Comparison of ENCODE assay signal across 23 cellular contexts in the genomic region with DNA sequence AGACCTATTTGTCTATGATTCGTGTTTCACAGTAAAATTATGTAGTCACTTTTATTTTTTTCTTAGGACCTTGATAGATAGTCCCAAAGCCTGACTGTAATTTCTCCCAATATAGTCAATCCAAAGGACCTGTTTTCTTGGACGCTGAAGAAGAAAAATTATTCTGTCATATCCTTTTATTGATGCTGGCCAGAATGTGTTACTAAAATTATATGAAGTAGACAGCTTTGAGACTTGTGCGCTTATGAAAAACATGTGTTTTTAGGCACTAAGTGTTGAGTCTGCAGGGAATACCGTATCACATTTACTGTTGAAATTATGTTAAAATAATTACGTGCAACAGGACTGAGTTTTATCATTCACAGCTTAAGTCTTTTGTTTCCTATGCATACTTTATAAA. TPM values are rescaled to one million over a fixed set of nuclear protein-coding genes. Genes with fewer than 3 reads are reported as not detected.
DNase-seq lines count a peak whose midpoint lies in the region; ATAC-seq, FAIRE-seq and TF ChIP-seq lines count a peak whose summit lies in the region.
"Had no signal": no experiment of that assay in that cellular context is flagged by ENCODE, and none has a peak within 500 bp of the region (broad histone marks: within the 10 kb centered on the region; RNA-seq: fewer than 3 reads in every experiment).

No MANE protein-coding gene starts in this region.

- DNase-seq in MM.1S = no peak
- no peak for DNase-seq in astrocyte (ENCODE audit: low read depth)
- DNase-seq in right atrium auricular region (ENCODE audit: low spot score) = no peak
- no peak for DNase-seq in thoracic aorta (ENCODE audit: low spot score)
- DNase-seq in H54 (ENCODE audit: insufficient read length, low spot score) = no peak
- no peak for DNase-seq in HuH-7.5 (ENCODE audit: low spot score)
- no peak for DNase-seq in glomerular visceral epithelial cell (ENCODE audit: extremely low spot score)
- DNase-seq: activated T-cell treated with anti-CD3 and anti-CD28 coated beads, Interleukin-2, amount 50 U/mL, for 72 hours; AML-193; Caco-2; cortex of kidney; H7; Karpas-422; mesendoderm; naive thymus-derived CD4-positive, alpha-beta T cell; NCI-H1048; NCI-H2029 treated with DMSO at 0.1 percent for 48 hours; pancreas; stimulated activated CD4-positive, alpha-beta T cell treated with anti-CD3 and anti-CD28 coated beads, Interleukin-2, amount 100 ng/mL, for 24 hours; stimulated activated naive B cell treated with anti-CD40 and anti-IgM and Interleukin-4, amounts not matched to agents 10 μg/mL and 1 μg/mL and 100 μg/mL, for 72 hours had no signal

- no peaks in the 10 kb centered on the region for H3K36me3 Mint-ChIP-seq in astrocyte (ENCODE audit: low read depth, unreplicated experiment)
- H3K36me3 Mint-ChIP-seq: activated naive CD4-positive, alpha-beta T cell treated with anti-CD3 and anti-CD28 coated beads, Interleukin-2, amount 50 U/mL, for 72 hours; naive thymus-derived CD4-positive, alpha-beta T cell; stimulated activated naive B cell treated with anti-CD40 and anti-IgM and Interleukin-4, amounts not matched to agents 10 μg/mL and 1 μg/mL and 100 μg/mL, for 72 hours had no signal

- H3F3A ChIP-seq in MM.1S (ENCODE audit: insufficient read depth, low read length) = peaks cover 22% of the 10 kb centered on the region

- H3K79me2 ChIP-seq in MM.1S (ENCODE audit: low read length) = peaks cover 97% of the 10 kb centered on the region
- H3K79me2 ChIP-seq in astrocyte (ENCODE audit: insufficient read depth, low read length) = peaks cover 90% of the 10 kb centered on the region

- no peaks in the 10 kb centered on the region for H3K9me3 ChIP-seq in MM.1S (replicated peaks; ENCODE audit: insufficient read depth, low read length)
- H3K9me3 ChIP-seq in astrocyte (ENCODE audit: insufficient read depth, low read depth, low read length) = no peaks in the 10 kb centered on the region
- H3K9me3 ChIP-seq in right atrium auricular region = no peaks in the 10 kb centered on the region
- H3K9me3 ChIP-seq in thoracic aorta = no peaks in the 10 kb centered on the region
- H3K9me3 ChIP-seq: Caco-2, pancreas, tibial nerve had no signal

- H3K4me3 ChIP-seq in MM.1S (ENCODE audit: low read length) (no peak overlapping the region), astrocyte (ENCODE audit: insufficient read depth, low read depth, low read length) (no peak overlapping the region), right atrium auricular region (no peak overlapping the region), thoracic aorta (peak overlapping the region; percentile 32)
- H3K4me3 ChIP-seq: pancreas, tibial nerve had no signal

- H3K4me2 ChIP-seq in MM.1S (ENCODE audit: low read depth, low read length) (peak overlapping the region; percentile 7; the same call in 1 of the 2 replicates), astrocyte (ENCODE audit: low read length) (peak overlapping the region; percentile 63)

- H4K20me1 ChIP-seq in MM.1S (ENCODE audit: insufficient read depth, low read length) (peaks cover 23% of the 10 kb centered on the region), astrocyte (ENCODE audit: insufficient read depth, low read length) (peaks cover 33% of the 10 kb centered on the region)

- H3K27ac ChIP-seq in MM.1S (ENCODE audit: low read length) (no peak overlapping the region), astrocyte (ENCODE audit: low read depth, low read length) (peak overlapping the region; percentile 84), right atrium auricular region (peak overlapping the region; percentile 29 to 47), thoracic aorta (peak overlapping the region; percentile 28 to 87)

- TF ChIP-seq CTCF in MM.1S (IDR thresholded peaks at IDR 0.05; ENCODE audit: low read length) (no peak), astrocyte (IDR thresholded peaks at IDR 0.05; ENCODE audit: insufficient read depth, low read depth, low read length) (no peak), right atrium auricular region (IDR thresholded peaks at IDR 0.05) (no peak), thoracic aorta (IDR thresholded peaks at IDR 0.05) (no peak)

- no peaks in the 10 kb centered on the region for H3K9me3 Mint-ChIP-seq in astrocyte (ENCODE audit: unreplicated experiment)
- H3K9me3 Mint-ChIP-seq: activated naive CD4-positive, alpha-beta T cell treated with anti-CD3 and anti-CD28 coated beads, Interleukin-2, amount 50 U/mL, for 72 hours; activated T-cell treated with anti-CD3 and anti-CD28 coated beads, Interleukin-2, amount 50 U/mL, for 72 hours; naive thymus-derived CD4-positive, alpha-beta T cell; stimulated activated naive B cell treated with anti-CD40 and anti-IgM and Interleukin-4, amounts not matched to agents 10 μg/mL and 1 μg/mL and 100 μg/mL, for 72 hours had no signal

- peaks cover 47% of the 10 kb centered on the region for H3K4me1 Mint-ChIP-seq in astrocyte (ENCODE audit: low read depth, unreplicated experiment)

- no peak for FAIRE-seq in astrocyte (lab: Jason Lieb, UNC)
- FAIRE-seq in H54 (lab: Jason Lieb, UNC) = no peak
- FAIRE-seq: HTR-8/SVneo, pancreas had no signal

- H3K4me1 ChIP-seq in MM.1S (ENCODE audit: low read length) (peaks cover 67% of the 10 kb centered on the region), astrocyte (ENCODE audit: insufficient read depth, low read length) (peaks cover 58% of the 10 kb centered on the region), right atrium auricular region (peaks cover 0 to 43% of the 10 kb centered on the region in 2 donors), thoracic aorta (ENCODE audit: control insufficient read depth in 1 of 2, low read depth in 2 of 2) (peaks cover 86 to 96% of the 10 kb centered on the region in 2 donors)

- ATAC-seq in thoracic aorta (ENCODE audit: insufficient number of reproducible peaks, low FRiP score, low read depth) = no peak
- ATAC-seq: activated naive CD4-positive, alpha-beta T cell treated with anti-CD3 and anti-CD28 coated beads, Interleukin-2, amount 50 U/mL, for 72 hours; activated T-cell treated with anti-CD3 and anti-CD28 coated beads, Interleukin-2, amount 50 U/mL, for 72 hours; naive thymus-derived CD4-positive, alpha-beta T cell; stimulated activated naive B cell treated with anti-CD40 and anti-IgM and Interleukin-4, amounts not matched to agents 10 μg/mL and 1 μg/mL and 100 μg/mL, for 72 hours had no signal

- no peak overlapping the region for H2AFZ ChIP-seq in MM.1S (ENCODE audit: low read length)
- no peak overlapping the region for H2AFZ ChIP-seq in astrocyte (ENCODE audit: low read depth, low read length)

- no peaks in the 10 kb centered on the region for H3K27me3 ChIP-seq in MM.1S (replicated peaks; ENCODE audit: insufficient read depth, low read length)
- no peaks in the 10 kb centered on the region for H3K27me3 ChIP-seq in astrocyte (ENCODE audit: insufficient read depth, low read length)
- H3K27me3 ChIP-seq in right atrium auricular region = no peaks in the 10 kb centered on the region
- no peaks in the 10 kb centered on the region for H3K27me3 ChIP-seq in thoracic aorta (replicated peaks; ENCODE audit: insufficient read depth)
- H3K27me3 ChIP-seq: pancreas, tibial nerve had no signal

- TF ChIP-seq POLR2A in H54 (IDR thresholded peaks at IDR 0.05; ENCODE audit: low read depth, low read length) = no peak

- H3K9me2 ChIP-seq in MM.1S (replicated peaks; ENCODE audit: insufficient read depth, low read length) = no peaks in the 10 kb centered on the region

- H3K9ac ChIP-seq in MM.1S (ENCODE audit: low read length) (no peak overlapping the region), astrocyte (ENCODE audit: low read length) (peak overlapping the region; percentile 55)

- no peaks in the 10 kb centered on the region for H3K27me3 Mint-ChIP-seq in astrocyte (ENCODE audit: low read depth, unreplicated experiment)
- H3K27me3 Mint-ChIP-seq: naive thymus-derived CD4-positive, alpha-beta T cell; stimulated activated naive B cell treated with anti-CD40 and anti-IgM and Interleukin-4, amounts not matched to agents 10 μg/mL and 1 μg/mL and 100 μg/mL, for 72 hours had no signal

- H3K27ac Mint-ChIP-seq in astrocyte (ENCODE audit: unreplicated experiment) = no peak overlapping the region
- H3K27ac Mint-ChIP-seq: activated naive CD4-positive, alpha-beta T cell treated with anti-CD3 and anti-CD28 coated beads, Interleukin-2, amount 50 U/mL, for 72 hours; activated T-cell treated with anti-CD3 and anti-CD28 coated beads, Interleukin-2, amount 50 U/mL, for 72 hours had no signal

- H3K4me3 Mint-ChIP-seq in astrocyte (ENCODE audit: unreplicated experiment) = no peak overlapping the region
- H3K4me3 Mint-ChIP-seq: activated T-cell treated with anti-CD3 and anti-CD28 coated beads, Interleukin-2, amount 50 U/mL, for 72 hours; stimulated activated naive B cell treated with anti-CD40 and anti-IgM and Interleukin-4, amounts not matched to agents 10 μg/mL and 1 μg/mL and 100 μg/mL, for 72 hours had no signal

- no peaks in the 10 kb centered on the region for H3K36me3 ChIP-seq in MM.1S (replicated peaks; ENCODE audit: insufficient read depth, low read length)
- H3K36me3 ChIP-seq in astrocyte (ENCODE audit: insufficient read depth, low read length) = no peaks in the 10 kb centered on the region
- H3K36me3 ChIP-seq in right atrium auricular region = no peaks in the 10 kb centered on the region
- H3K36me3 ChIP-seq in thoracic aorta = no peaks in the 10 kb centered on the region
- H3K36me3 ChIP-seq: pancreas, tibial nerve had no signal

RNA-seq across cellular contexts. Expression of a gene that starts 17.9 kb away (rescaled TPM):
- total RNA-seq in astrocyte (179 and 184 TPM in 2 replicates), right atrium auricular region (10 to 100 TPM; 18.0 to 23.3 TPM), thoracic aorta (100 to 1,000 TPM; 186 to 215 TPM)
